Comparison of ENCODE assay signal across 8 cellular contexts in genomic region chr1:154628122-154628405, GRCh38. TPM values are rescaled to one million over a fixed set of nuclear protein-coding genes. Genes with fewer than 3 reads are reported as not detected.
A peak's percentile ranks its signal among the peaks of the same experiment; 100 is the strongest.
DNase-seq lines count a peak whose midpoint lies in the region; ATAC-seq, FAIRE-seq and TF ChIP-seq lines count a peak whose summit lies in the region.

No MANE protein-coding gene starts in this region.

- H3K79me2 ChIP-seq in HCT116 (ENCODE audit: insufficient read depth, low read length) (peaks cover 46% of the 10 kb centered on the region), fibroblast of lung (ENCODE audit: control insufficient read depth, insufficient read depth, low read length) (peaks cover 44% of the 10 kb centered on the region), parathyroid adenoma (peaks cover 23% of the 10 kb centered on the region)

- H3K4me1 ChIP-seq in HCT116 (ENCODE audit: control insufficient read depth in 1 of 2, insufficient read depth in 2 of 2, low read length in 2 of 2) (peaks cover 4 to 17% of the 10 kb centered on the region in 2 experiments; a peak in 3 of 4 replicates), SJCRH30 (peaks cover 32% of the 10 kb centered on the region), fibroblast of lung (ENCODE audit: control insufficient read depth, extremely low read depth, insufficient read depth, low read length) (no peaks in the 10 kb centered on the region), parathyroid adenoma (peaks cover 4% of the 10 kb centered on the region)

- H3K36me3 ChIP-seq in HCT116 (ENCODE audit: control insufficient read depth in 1 of 2, insufficient read depth in 2 of 2, low read length in 2 of 2) (peaks cover 0 to 4% of the 10 kb centered on the region in 2 experiments; a peak in 1 of 4 replicates), SJCRH30 (no peaks in the 10 kb centered on the region), fibroblast of lung (ENCODE audit: control insufficient read depth, insufficient read depth, low read length) (no peaks in the 10 kb centered on the region), parathyroid adenoma (ENCODE audit: control insufficient read depth, insufficient read depth, low read length) (no peaks in the 10 kb centered on the region)

- POLR2A ChIA-PET in HCT116 (lab: Charles Lee), result interaction anchor here (0.6 kb wide), 1 partner anchor 98 kb away, joined by 3 read pairs; no protein-coding TSS in a partner anchor

- H2AFZ ChIP-seq in HCT116 (ENCODE audit: low read depth, low read length, poor library complexity, severe bottlenecking), result peak overlapping the region; percentile 85
- H2AFZ ChIP-seq in fibroblast of lung (ENCODE audit: low read length), result peak overlapping the region; percentile 96
- peak overlapping the region; percentile 90 for H2AFZ ChIP-seq in parathyroid adenoma

- RAD21 ChIA-PET in HCT116 (lab: Charles Lee; ENCODE audit: low non-redundant PET in 1 of 2, low total read pairs in 2 of 2, uncharacterized antibody in 2 of 2, unreplicated experiment in 2 of 2), result no interaction called here

- DNase-seq in HCT116 (ENCODE audit: low read depth, low spot score) (no peak), SJCRH30 (no peak), fibroblast of lung (ENCODE audit: low read depth in 2 of 2) (no peak), retina (no peak), H54 (ENCODE audit: insufficient read length, low spot score) (no peak)
- DNase-seq in NK-92 treated with Interleukin-12 subunit alpha and Interleukin-12 subunit beta, amount 100 ng/mL, for 24 hours (lab: John Stamatoyannopoulos, UW), result no peak

- CTCF ChIA-PET in HCT116 (lab: Charles Lee), result no interaction called here

- no peak for TF ChIP-seq RAD21 in HCT116 (IDR thresholded peaks at IDR 0.05; ENCODE audit: low read depth)

- H4K20me1 ChIP-seq in HCT116 (ENCODE audit: insufficient read depth) (no peaks in the 10 kb centered on the region; the same call in 1 of the 2 replicates), fibroblast of lung (ENCODE audit: control insufficient read depth, extremely low read depth, insufficient read depth, low read length) (no peaks in the 10 kb centered on the region)

- TF ChIP-seq CTCF in HCT116 (IDR thresholded peaks at IDR 0.05 in 2 of 3, conservative IDR thresholded peaks at IDR 0.05 in 1 of 3; ENCODE audit: borderline replicate concordance in 1 of 3, insufficient read depth in 1 of 3, low read depth in 2 of 3, low read length in 2 of 3) (no peak), fibroblast of lung (conservative IDR thresholded peaks at IDR 0.05 in 1 of 2, IDR thresholded peaks at IDR 0.05 in 1 of 2; ENCODE audit: low read depth in 1 of 2, low read length in 2 of 2) (no peak), parathyroid adenoma (IDR thresholded peaks at IDR 0.05) (no peak)

- H3K9me2 ChIP-seq in HCT116 (ENCODE audit: insufficient read depth), result no peaks in the 10 kb centered on the region

- peak overlapping the region; percentile 86 for H3K4me2 ChIP-seq in HCT116 (ENCODE audit: low read length)
- H3K4me2 ChIP-seq in fibroblast of lung (ENCODE audit: extremely low read depth, insufficient read depth, low read length), result peak overlapping the region; percentile 87
- H3K4me2 ChIP-seq in parathyroid adenoma (ENCODE audit: low read length), result peak overlapping the region; percentile 99

- H3K9me3 ChIP-seq in HCT116 (ENCODE audit: control insufficient read depth in 1 of 2, insufficient read depth in 1 of 2, low read depth in 1 of 2, low read length in 2 of 2), result no peaks in the 10 kb centered on the region
- H3K9me3 ChIP-seq in SJCRH30 (replicated peaks), result no peaks in the 10 kb centered on the region
- no peaks in the 10 kb centered on the region for H3K9me3 ChIP-seq in fibroblast of lung (ENCODE audit: control insufficient read depth, insufficient read depth, low read depth, low read length)
- no peaks in the 10 kb centered on the region for H3K9me3 ChIP-seq in parathyroid adenoma (ENCODE audit: control insufficient read depth, low read length)

- ATAC-seq in HCT116, result peak; percentile 44
- ATAC-seq in HG03139 (IDR thresholded peaks at IDR 0.05; ENCODE audit: unreplicated experiment), result no peak

- peak overlapping the region; percentile 79 to 88 for H3K4me3 ChIP-seq in HCT116 (replicated peaks in 1 of 2; ENCODE audit: low read depth in 1 of 2, low read length in 2 of 2)
- H3K4me3 ChIP-seq in SJCRH30, result peak overlapping the region; percentile 98
- peak overlapping the region; percentile 76 to 87 (median 84) for H3K4me3 ChIP-seq in fibroblast of lung (replicated peaks in 1 of 4; ENCODE audit: control extremely low read depth in 1 of 4, insufficient read depth in 1 of 4, low read depth in 3 of 4, low read length in 4 of 4)
- H3K4me3 ChIP-seq in parathyroid adenoma (ENCODE audit: low read depth, low read length), result peak overlapping the region; percentile 85

- FAIRE-seq in H54 (lab: Jason Lieb, UNC), result no peak

- intact Hi-C loops in HCT116 (cut with micrococcal nuclease), result no loop called here

- H3K9ac ChIP-seq in HCT116 (ENCODE audit: low read length) (peak overlapping the region; percentile 87), fibroblast of lung (ENCODE audit: insufficient read depth, low read length) (peak overlapping the region; percentile 93), parathyroid adenoma (no peak overlapping the region)

- TSS peak; percentile 93 for BruUV-seq in HCT116 (replicated peaks; lab: Mats Ljungman, UMichigan)

- H3K27me3 ChIP-seq in HCT116 (ENCODE audit: insufficient read depth, low read length) (no peaks in the 10 kb centered on the region), SJCRH30 (no peaks in the 10 kb centered on the region), fibroblast of lung (ENCODE audit: control insufficient read depth, insufficient read depth, low read length) (no peaks in the 10 kb centered on the region), parathyroid adenoma (ENCODE audit: control insufficient read depth, insufficient read depth, low read length) (no peaks in the 10 kb centered on the region)

- peak; percentile 62 for TF ChIP-seq POLR2A in HCT116 (IDR thresholded peaks at IDR 0.05; ENCODE audit: borderline replicate concordance, extremely low read depth, insufficient read depth, insufficient read length)
- no peak for TF ChIP-seq POLR2A in H54 (IDR thresholded peaks at IDR 0.05; ENCODE audit: low read depth, low read length)

- peak overlapping the region; percentile 74 for H3K27ac ChIP-seq in HCT116 (ENCODE audit: low read depth, low read length)
- H3K27ac ChIP-seq in SJCRH30, result peak overlapping the region; percentile 91
- H3K27ac ChIP-seq in fibroblast of lung (ENCODE audit: insufficient read depth, low read length), result peak overlapping the region; percentile 74
- H3K27ac ChIP-seq in parathyroid adenoma, result peak overlapping the region; percentile 91

TF ChIP-seq in HCT116, 20 proteins besides CTCF, POLR2A, EP300 and RAD21:
- TF ChIP-seq CEBPB (IDR thresholded peaks at IDR 0.05; ENCODE audit: low read depth), result no peak
- TF ChIP-seq ZFX (IDR thresholded peaks at IDR 0.05), result peak; percentile 9; the same call in 1 of the 2 replicates

RNA-seq across cellular contexts. Expression of gene ADAR, which starts 20.1 kb away (rescaled TPM):
- total RNA-seq in HCT116 (2021; ENCODE audit: unreplicated experiment) (169 TPM), fibroblast of lung (78.6 and 98.4 TPM in 2 replicates)
- polyA plus RNA-seq in HCT116 (2012), result 74.5 and 89.8 TPM in 2 replicates
- 102 and 104 TPM in 2 replicates for total RNA-seq in SJCRH30 (2014; rRNA removed; shearing (Covaris generic))
- 128 and 140 TPM in 2 replicates for polyA plus RNA-seq in fibroblast of lung
- 62.2 and 67.9 TPM in 2 replicates for polyA plus RNA-seq in fibroblast of lung (2012)
- polyA minus RNA-seq in fibroblast of lung (ENCODE audit: low replicate concordance), result 155 and 208 TPM in 2 replicates
